In genomic region chr19:18408053-18408476, GRCh38 we compare ENCODE assay signal across 8 cellular contexts. TPM values are rescaled to one million over a fixed set of nuclear protein-coding genes. Genes with fewer than 3 reads are reported as not detected.
A peak's percentile ranks its signal among the peaks of the same experiment; 100 is the strongest.
DNase-seq lines count a peak whose midpoint lies in the region; ATAC-seq and TF ChIP-seq lines count a peak whose summit lies in the region.

No MANE protein-coding gene starts in this region.

- TF ChIP-seq CTCF in cardiac muscle cell (IDR thresholded peaks at IDR 0.05; ENCODE audit: low read depth, low read length), result peak; percentile 56
- TF ChIP-seq CTCF in esophagus muscularis mucosa (IDR thresholded peaks at IDR 0.05), result peak in 1 of 3 experiments; percentile 40

- no peak for TF ChIP-seq EP300 in esophagus muscularis mucosa (IDR thresholded peaks at IDR 0.05)

- no peak overlapping the region for H3K27ac ChIP-seq in cardiac muscle cell
- H3K27ac ChIP-seq in esophagus muscularis mucosa (replicated peaks in 1 of 4), result no peak overlapping the region

- no peaks in the 10 kb centered on the region for H3K9me3 ChIP-seq in cardiac muscle cell (ENCODE audit: low read depth)
- no peaks in the 10 kb centered on the region for H3K9me3 ChIP-seq in esophagus muscularis mucosa

- no peak overlapping the region for H3K4me3 ChIP-seq in cardiac muscle cell
- no peak overlapping the region for H3K4me3 ChIP-seq in esophagus muscularis mucosa

- H3K36me3 ChIP-seq in cardiac muscle cell (no peaks in the 10 kb centered on the region), esophagus muscularis mucosa (no peaks in the 10 kb centered on the region)

- intact Hi-C loops in left cardiac atrium (cut with DNase I) (no loop called here), esophagus muscularis mucosa (cut with DNase I) (loop anchor here (2.0 kb wide), 1 partner anchor 59 kb away; no protein-coding TSS in a partner anchor)

- H3K27me3 ChIP-seq in cardiac muscle cell (no peaks in the 10 kb centered on the region), esophagus muscularis mucosa (no peaks in the 10 kb centered on the region)

- no peak for TF ChIP-seq POLR2A in esophagus muscularis mucosa (IDR thresholded peaks at IDR 0.05; ENCODE audit: low read depth)

- no peak for ATAC-seq in left cardiac atrium
- ATAC-seq in HG03135 (IDR thresholded peaks at IDR 0.05; ENCODE audit: unreplicated experiment), result peak; percentile 76
- ATAC-seq in SK-N-SH treated with all-trans-retinoic acid at 6 μM for 48 hours, result peak; percentile 35; the same call in 2 of the 3 replicates

- 71% methylated on average over 8 of the region's 10 CpGs for WGBS in esophagus muscularis mucosa

- DNase-seq in cardiac muscle cell (ENCODE audit: low read depth in 1 of 2, low spot score in 1 of 2), result no peak
- DNase-seq in left cardiac atrium, result no peak
- DNase-seq in iPS-NIHi7 (ENCODE audit: extremely low spot score), result peak; percentile 73
- DNase-seq in NK-92 treated with Interleukin-12 subunit alpha and Interleukin-12 subunit beta, amount 100 ng/mL, for 24 hours (lab: John Stamatoyannopoulos, UW), result no peak
- DNase-seq in activated effector memory CD4-positive, alpha-beta T cell treated with anti-CD3 and anti-CD28 coated beads, Interleukin-2, amount 50 U/mL, for 16 hours, result no peak
- no peak for DNase-seq in esophagus muscularis mucosa (ENCODE audit: extremely low spot score)

- H3K4me1 ChIP-seq in cardiac muscle cell (ENCODE audit: low read depth) (no peaks in the 10 kb centered on the region), esophagus muscularis mucosa (peaks cover 0 to 7% (median 3%) of the 10 kb centered on the region in 4 donors)

TF ChIP-seq in SK-N-SH treated with all-trans-retinoic acid at 6 μM for 48 hours, 23 proteins besides CTCF, POLR2A, EP300 and RAD21:
- TF ChIP-seq ZFP30 (CRISPR knock-in tag; IDR thresholded peaks at IDR 0.05) (no peak), RARB (CRISPR knock-in tag; IDR thresholded peaks at IDR 0.05) (no peak), ZNF70 (CRISPR knock-in tag; IDR thresholded peaks at IDR 0.05) (no peak), ARNTL (CRISPR knock-in tag; IDR thresholded peaks at IDR 0.05; ENCODE audit: borderline replicate concordance, low read depth) (no peak), OSR1 (CRISPR knock-in tag; IDR thresholded peaks at IDR 0.05) (no peak)

RNA-seq across cellular contexts. Expression of gene LRRC25, which starts 10.6 kb away (rescaled TPM):
- total RNA-seq in cardiac muscle cell (0.04 TPM in 1 of 2 replicates, not detected in the other), left cardiac atrium (1 to 10 TPM; 4.9 to 8.7 TPM), esophagus muscularis mucosa (10 to 100 TPM in 1 of 4 donors, 1 to 10 TPM in 3; 5.8 to 20.4 (median 7.0) TPM)
- not detected in 2 replicates for polyA plus RNA-seq in cardiac muscle cell

RNA-seq across cellular contexts. Expression of gene SSBP4, which starts 11.1 kb away (rescaled TPM):
- total RNA-seq in cardiac muscle cell (154 and 180 TPM in 2 replicates), left cardiac atrium (10 to 100 TPM; 37.4 to 49.3 TPM), esophagus muscularis mucosa (100 to 1,000 TPM in 1 of 4 donors, 10 to 100 TPM in 3; 53.2 to 109 (median 77.8) TPM)
- polyA plus RNA-seq in cardiac muscle cell, result 151 and 175 TPM in 2 replicates

RNA-seq across cellular contexts. Expression of gene GDF15, which starts 22.1 kb away (rescaled TPM):
- total RNA-seq in cardiac muscle cell (2.9 and 10.0 TPM in 2 replicates), left cardiac atrium (1 to 10 TPM in 1 of 2 donors, under 1 TPM in 1; 0.50 to 1.5 TPM), esophagus muscularis mucosa (1 to 10 TPM; 1.6 to 5.6 (median 3.8) TPM)
- polyA plus RNA-seq in cardiac muscle cell, result 2.4 and 8.2 TPM in 2 replicates

RNA-seq across cellular contexts. Expression of gene ISYNA1, which starts 29.9 kb away (rescaled TPM):
- 218 and 298 TPM in 2 replicates for total RNA-seq in cardiac muscle cell
- 370 and 442 TPM in 2 replicates for polyA plus RNA-seq in cardiac muscle cell
- 10 to 100 TPM; 29.2 to 44.6 TPM for total RNA-seq in left cardiac atrium
- 10 to 100 TPM; 15.8 to 38.9 (median 26.2) TPM for total RNA-seq in esophagus muscularis mucosa

Comparison
In these comparisons a context has a peak if more than half of its experiments do, and no peak if none do; other contexts are left out.
1. ATAC-seq: peak in HG03135 (single experiment) and SK-N-SH treated with all-trans-retinoic acid at 6 μM for 48 hours (single experiment); none in left cardiac atrium (0 of 2).